In genomic region chr11:102555091-102555490, GRCh38 we compare ENCODE assay signal across 23 cellular contexts. TPM values are rescaled to one million over a fixed set of nuclear protein-coding genes. Genes with fewer than 3 reads are reported as not detected.
"Had no signal": no experiment of that assay in that cellular context is flagged by ENCODE, and none has a peak within 500 bp of the region (broad histone marks: within the 10 kb centered on the region; RNA-seq: fewer than 3 reads in every experiment).

No MANE protein-coding gene starts in this region.

- H3K36me3 Mint-ChIP-seq: activated naive CD4-positive, alpha-beta T cell treated with anti-CD3 and anti-CD28 coated beads, Interleukin-2, amount 50 U/mL, for 24 hours had no signal

- H3K9ac ChIP-seq: KMS-11 had no signal

- H3K4me2 ChIP-seq: KMS-11 had no signal

- DNase-seq: activated CD4-positive, alpha-beta T cell treated with anti-CD3 and anti-CD28 coated beads for 36 hours; activated CD8-positive, alpha-beta memory T cell treated with anti-CD3 and anti-CD28 coated beads, Interleukin-2, amount 50 U/mL, for 4 hours; activated CD8-positive, alpha-beta T cell treated with anti-CD3 and anti-CD28 coated beads for 36 hours; aorta; caudate nucleus; NCI-H1092; NCI-H1930; NCI-H2171 treated with DMSO at 0.1 percent for 48 hours; NCI-H226; NCI-H510A; NCI-H69; NK-92 treated with Interleukin-12 subunit alpha and Interleukin-12 subunit beta, amount 100 ng/mL, for 24 hours; OCI-M1; SIG-M5; T-helper 1 cell; WERI-Rb-1 had no signal

- H3K9me3 ChIP-seq: breast epithelium had no signal

- H3K27me3 ChIP-seq: breast epithelium had no signal

- H3K36me3 ChIP-seq: breast epithelium, WERI-Rb-1 had no signal

- H3K4me3 Mint-ChIP-seq: activated CD4-positive, alpha-beta T cell treated with anti-CD3 and anti-CD28 coated beads for 36 hours; activated CD8-positive, alpha-beta T cell treated with anti-CD3 and anti-CD28 coated beads for 36 hours; activated naive CD4-positive, alpha-beta T cell treated with anti-CD3 and anti-CD28 coated beads, Interleukin-2, amount 50 U/mL, for 24 hours had no signal

- H3K4me3 ChIP-seq: breast epithelium, SK-N-MC had no signal

- ATAC-seq: activated CD4-positive, alpha-beta T cell treated with anti-CD3 and anti-CD28 coated beads for 36 hours; activated CD8-positive, alpha-beta T cell treated with anti-CD3 and anti-CD28 coated beads for 36 hours had no signal

- H3K27me3 Mint-ChIP-seq: activated CD8-positive, alpha-beta T cell treated with anti-CD3 and anti-CD28 coated beads for 36 hours; activated naive CD4-positive, alpha-beta T cell treated with anti-CD3 and anti-CD28 coated beads, Interleukin-2, amount 50 U/mL, for 24 hours had no signal

- H3K27ac ChIP-seq: breast epithelium, KMS-11, SK-N-MC, WERI-Rb-1 had no signal

- H3K9me3 Mint-ChIP-seq: activated CD8-positive, alpha-beta T cell treated with anti-CD3 and anti-CD28 coated beads for 36 hours; activated naive CD4-positive, alpha-beta T cell treated with anti-CD3 and anti-CD28 coated beads, Interleukin-2, amount 50 U/mL, for 24 hours had no signal

- H3K27ac Mint-ChIP-seq: activated CD4-positive, alpha-beta T cell treated with anti-CD3 and anti-CD28 coated beads for 36 hours; activated CD8-positive, alpha-beta T cell treated with anti-CD3 and anti-CD28 coated beads for 36 hours; activated naive CD4-positive, alpha-beta T cell treated with anti-CD3 and anti-CD28 coated beads, Interleukin-2, amount 50 U/mL, for 24 hours had no signal

RNA-seq across cellular contexts. Expression of gene MMP7, which starts 24.5 kb away (rescaled TPM):
- total RNA-seq: activated CD4-positive, alpha-beta T cell treated with anti-CD3 and anti-CD28 coated beads for 36 hours; activated CD8-positive, alpha-beta T cell treated with anti-CD3 and anti-CD28 coated beads for 36 hours; cerebellum; MCF 10A; T-helper 2 cell treated with Interferon-gamma antibody and Interleukin-4, amounts not matched to agents 100 ng/mL and 5 ng/mL, for 36 hours had no signal
- polyA plus RNA-seq: aorta had no signal
